ENCODE assay signal across 8 cellular contexts in genomic region chr20:3173582-3174441, GRCh38. TPM values are rescaled to one million over a fixed set of nuclear protein-coding genes. Genes with fewer than 3 reads are reported as not detected.
DNase-seq lines count a peak whose midpoint lies in the region; ATAC-seq and TF ChIP-seq lines count a peak whose summit lies in the region.

No MANE protein-coding gene starts in this region.

- peak; percentile 85 to 95 (median 91) for DNase-seq in CD8-positive, alpha-beta T cell
- DNase-seq in GM20000 (ENCODE audit: low spot score) (peak; percentile 99), HT-29 (ENCODE audit: low spot score) (peak; percentile 71), OCI-LY7 (ENCODE audit: low spot score) (peak; percentile 91), erythroblast (lab: John Stamatoyannopoulos, UW) (peak; percentile 86 to 92)
- peak; percentile 95 for DNase-seq in activated T-cell treated with anti-CD3 and anti-CD28 coated beads, Interleukin-2, amount 50 U/mL, for 1 hour
- peak; percentile 76 to 77 for DNase-seq in stimulated activated CD8-positive, alpha-beta memory T cell treated with anti-CD3 and anti-CD28 coated beads, Interleukin-4, amount 100 ng/mL, for 4 hours (ENCODE audit: low read depth in 2 of 2, low spot score in 1 of 2)

- ATAC-seq in CD8-positive, alpha-beta T cell = peak; percentile 83

- H3K36me3 ChIP-seq in CD8-positive, alpha-beta T cell (ENCODE audit: insufficient read depth, low read length) = no peaks in the 10 kb centered on the region
- H3K36me3 ChIP-seq in OCI-LY7 (ENCODE audit: insufficient read depth, low read length) (no peaks in the 10 kb centered on the region), mucosa of rectum (ENCODE audit: control insufficient read depth in 2 of 2, insufficient read depth in 2 of 2, low read length in 2 of 2) (no peaks in the 10 kb centered on the region)

- H4K20me1 ChIP-seq in OCI-LY7 (ENCODE audit: insufficient read depth, low read length) = no peaks in the 10 kb centered on the region

- BruUV-seq in OCI-LY7 (replicated peaks; lab: Mats Ljungman, UMichigan) = no TSS peak

- H3K27me3 ChIP-seq in CD8-positive, alpha-beta T cell (ENCODE audit: insufficient read depth, low read length) = no peaks in the 10 kb centered on the region
- peaks cover 9 to 15% of the 10 kb centered on the region in 2 donors for H3K27me3 ChIP-seq in mucosa of rectum (ENCODE audit: control insufficient read depth in 2 of 2, insufficient read depth in 2 of 2, low read length in 2 of 2)

- TF ChIP-seq CTCF in CD8-positive, alpha-beta T cell (IDR thresholded peaks at IDR 0.05) = no peak
- TF ChIP-seq CTCF in GM20000 (IDR thresholded peaks at IDR 0.05; ENCODE audit: extremely low read depth, missing control alignments) (peak; percentile 12), OCI-LY7 (conservative IDR thresholded peaks at IDR 0.05; ENCODE audit: low read length) (no peak)

- H3K9me3 Mint-ChIP-seq in CD8-positive, alpha-beta T cell = no peaks in the 10 kb centered on the region

- H3K4me3 ChIP-seq in CD8-positive, alpha-beta T cell (ENCODE audit: low read depth, low read length) = peak overlapping the region; percentile 96
- peak overlapping the region; percentile 97 for H3K4me3 ChIP-seq in OCI-LY7 (ENCODE audit: low read depth, low read length, poor library complexity, severe bottlenecking)
- H3K4me3 ChIP-seq in mucosa of rectum (ENCODE audit: low read length in 2 of 2) = peak overlapping the region; percentile 68 to 79

- no peaks in the 10 kb centered on the region for H3K9me3 ChIP-seq in CD8-positive, alpha-beta T cell (ENCODE audit: low read length)
- H3K9me3 ChIP-seq in OCI-LY7 (ENCODE audit: low read length) (no peaks in the 10 kb centered on the region), mucosa of rectum (ENCODE audit: control insufficient read depth in 2 of 2, low read length in 2 of 2) (no peaks in the 10 kb centered on the region)

- CTCF ChIA-PET in CD8-positive, alpha-beta T cell (lab: Charles Lee) = interaction anchor here (0.6 to 1.6 kb wide), 2 partner anchors 14 to 58 kb away, joined by 3 to 4 read pairs; partner anchors contain the start of genes FASTKD5 and UBOX5
- CTCF ChIA-PET in OCI-LY7 (lab: Charles Lee; ENCODE audit: unreplicated experiment) = no interaction called here

- H3K9ac ChIP-seq in mucosa of rectum (ENCODE audit: low read depth in 1 of 2, low read length in 2 of 2) = peak overlapping the region; percentile 63

- H3K27ac Mint-ChIP-seq in CD8-positive, alpha-beta T cell = peak overlapping the region; percentile 62

- no peaks in the 10 kb centered on the region for H3K36me3 Mint-ChIP-seq in CD8-positive, alpha-beta T cell

- peak overlapping the region; percentile 82 for H3K4me3 Mint-ChIP-seq in CD8-positive, alpha-beta T cell

- intact Hi-C loops in CD8-positive, alpha-beta T cell (cut with DNase I, micrococcal nuclease) = loop anchor here (1.0 to 10.0 kb wide), 8 partner anchors 15 to 591 kb away; partner anchors contain the start of genes DDRGK1 (in 2 of the 2), FASTKD5 (in 2 of the 2), UBOX5 (in 2 of the 2) and ADISSP (in 1 of the 2)
- intact Hi-C loops in OCI-LY7 (cut with micrococcal nuclease; ENCODE audit: unreplicated experiment) = no loop called here

- H3K79me2 ChIP-seq in OCI-LY7 (ENCODE audit: insufficient read depth, low read depth, low read length) = no peaks in the 10 kb centered on the region

- H3K27ac ChIP-seq in CD8-positive, alpha-beta T cell (ENCODE audit: low read depth, low read length) = peak overlapping the region; percentile 97
- no peak overlapping the region for H3K27ac ChIP-seq in OCI-LY7 (ENCODE audit: low read depth, low read length, poor library complexity, severe bottlenecking)
- peak overlapping the region in 1 of 2 donors; percentile 1 for H3K27ac ChIP-seq in mucosa of rectum (ENCODE audit: low read depth in 2 of 2, low read length in 2 of 2)

- H3K4me2 ChIP-seq in OCI-LY7 (ENCODE audit: low read length) = peak overlapping the region; percentile 85

- peaks cover 17% of the 10 kb centered on the region for H3K4me1 Mint-ChIP-seq in CD8-positive, alpha-beta T cell (ENCODE audit: low read depth)

- POLR2A ChIA-PET in CD8-positive, alpha-beta T cell (lab: Charles Lee) = no interaction called here
- POLR2A ChIA-PET in OCI-LY7 (lab: Charles Lee) = no interaction called here

- TF ChIP-seq POLR2A in erythroblast (IDR thresholded peaks at IDR 0.05; ENCODE audit: low read length) = no peak

- H2AFZ ChIP-seq in OCI-LY7 (ENCODE audit: low read length) = peak overlapping the region; percentile 98

- peaks cover 10% of the 10 kb centered on the region for H3K27me3 Mint-ChIP-seq in CD8-positive, alpha-beta T cell (ENCODE audit: low read depth)

- H3K9me2 ChIP-seq in OCI-LY7 (ENCODE audit: insufficient read depth, low read length) = no peaks in the 10 kb centered on the region

- H3K4me1 ChIP-seq in CD8-positive, alpha-beta T cell (ENCODE audit: insufficient read depth, low read length) = peaks cover 13% of the 10 kb centered on the region
- H3K4me1 ChIP-seq in OCI-LY7 (ENCODE audit: insufficient read depth, low read length, poor library complexity, severe bottlenecking) = peaks cover 27% of the 10 kb centered on the region
- peaks cover 4 to 5% of the 10 kb centered on the region in 2 donors for H3K4me1 ChIP-seq in mucosa of rectum (ENCODE audit: control insufficient read depth in 2 of 2, insufficient read depth in 2 of 2, low read length in 2 of 2)

RNA-seq across cellular contexts. Expression of gene LZTS3, which starts 0.5 kb away (rescaled TPM):
- total RNA-seq in CD8-positive, alpha-beta T cell = 10 to 100 TPM; 37.4 to 41.9 TPM
- 6.5 and 6.6 TPM in 2 replicates for total RNA-seq in HT-29 (2014; rRNA removed; shearing (Covaris generic))
- 4.5 and 4.7 TPM in 2 replicates for total RNA-seq in OCI-LY7 (2014; rRNA removed; shearing (Covaris generic))
- 4.2 and 5.0 TPM in 2 replicates for total RNA-seq in OCI-LY7 (2022)

RNA-seq across cellular contexts. Expression of gene FASTKD5, which starts 14.1 kb away (rescaled TPM):
- total RNA-seq in CD8-positive, alpha-beta T cell = 10 to 100 TPM; 34.7 to 35.7 TPM
- total RNA-seq in HT-29 (2014; rRNA removed; shearing (Covaris generic)) = 11.3 and 11.9 TPM in 2 replicates
- 15.7 and 18.1 TPM in 2 replicates for total RNA-seq in OCI-LY7 (2014; rRNA removed; shearing (Covaris generic))
- total RNA-seq in OCI-LY7 (2022) = 15.7 and 15.8 TPM in 2 replicates

RNA-seq across cellular contexts. Expression of gene UBOX5, which starts 14.1 kb away (rescaled TPM):
- total RNA-seq in CD8-positive, alpha-beta T cell = 10 to 100 TPM; 13.2 to 14.7 TPM
- total RNA-seq in HT-29 (2014; rRNA removed; shearing (Covaris generic)) = 5.0 and 5.4 TPM in 2 replicates
- total RNA-seq in OCI-LY7 (2014; rRNA removed; shearing (Covaris generic)) = 3.2 and 4.1 TPM in 2 replicates
- 5.2 and 5.3 TPM in 2 replicates for total RNA-seq in OCI-LY7 (2022)

RNA-seq across cellular contexts. Expression of gene DDRGK1, which starts 30.7 kb away (rescaled TPM):
- total RNA-seq in CD8-positive, alpha-beta T cell = 10 to 100 TPM; 40.6 to 43.5 TPM
- total RNA-seq in HT-29 (2014; rRNA removed; shearing (Covaris generic)) = 45.8 and 55.5 TPM in 2 replicates
- 35.5 and 37.7 TPM in 2 replicates for total RNA-seq in OCI-LY7 (2014; rRNA removed; shearing (Covaris generic))
- total RNA-seq in OCI-LY7 (2022) = 52.0 and 55.0 TPM in 2 replicates

RNA-seq across cellular contexts. Expression of gene ITPA, which starts 35.5 kb away (rescaled TPM):
- total RNA-seq in CD8-positive, alpha-beta T cell = 10 to 100 TPM; 19.4 to 21.3 TPM
- total RNA-seq in HT-29 (2014; rRNA removed; shearing (Covaris generic)) = 132 and 133 TPM in 2 replicates
- 58.0 and 66.4 TPM in 2 replicates for total RNA-seq in OCI-LY7 (2014; rRNA removed; shearing (Covaris generic))
- total RNA-seq in OCI-LY7 (2022) = 54.4 and 62.4 TPM in 2 replicates
